In the genomic region with DNA sequence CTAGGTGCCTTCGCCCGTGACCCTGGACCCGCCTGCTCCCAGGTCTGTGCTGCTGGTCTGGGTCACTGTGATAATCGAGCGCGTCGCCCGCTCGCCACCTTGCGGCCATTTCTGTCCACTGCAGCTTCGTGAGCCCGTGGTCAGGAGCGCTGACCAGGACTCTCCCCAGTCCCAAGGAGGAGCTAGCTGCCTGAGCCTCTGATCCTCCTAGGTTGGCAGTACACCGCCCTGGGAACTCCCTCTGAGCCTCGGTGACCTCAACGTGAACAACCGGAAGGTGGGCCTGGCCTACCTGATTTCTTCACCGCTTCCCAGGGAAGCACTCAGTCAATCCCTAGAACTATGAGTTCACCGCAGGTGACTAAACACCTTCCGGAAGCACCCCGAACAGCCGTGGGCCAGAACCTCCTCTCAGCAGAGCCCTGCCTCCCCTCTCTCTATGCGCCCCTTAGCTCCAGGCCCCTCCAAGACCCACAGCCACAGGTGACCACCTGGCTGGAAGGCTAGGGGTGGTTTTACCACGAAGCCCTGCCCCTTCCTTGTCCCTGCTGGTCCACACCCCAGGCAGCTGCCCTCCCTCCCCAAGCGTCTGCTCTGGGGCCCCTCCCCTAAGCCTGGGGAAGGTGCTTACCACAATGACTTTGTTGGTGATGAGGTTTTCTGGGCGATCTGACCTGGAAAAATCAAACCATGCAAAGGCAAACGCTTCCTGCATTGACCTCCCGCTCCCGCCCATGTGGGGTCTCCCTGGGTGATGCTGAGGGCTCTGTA, we compare ENCODE assay signal across 8 cellular contexts. TPM values are rescaled to one million over a fixed set of nuclear protein-coding genes. Genes with fewer than 3 reads are reported as not detected.
A peak's percentile ranks its signal among the peaks of the same experiment; 100 is the strongest.
DNase-seq lines count a peak whose midpoint lies in the region; ATAC-seq and TF ChIP-seq lines count a peak whose summit lies in the region.

No MANE protein-coding gene starts in this region.

- 25 to 29% methylated on average over 29 of the region's 29 CpGs for WGBS in lung, 2 donors

- no peaks in the 10 kb centered on the region for H3K4me1 ChIP-seq in lung (ENCODE audit: control insufficient read depth in 2 of 2, insufficient read depth in 2 of 2, low read length in 2 of 2)

- TF ChIP-seq POLR2A in NB4 (IDR thresholded peaks at IDR 0.05; ENCODE audit: extremely low read depth, insufficient read length) = no peak

- H3K4me3 ChIP-seq in NB4 (ENCODE audit: low read depth, low read length) (no peak overlapping the region), lung (no peak overlapping the region)

- TF ChIP-seq CTCF in NB4 (IDR thresholded peaks at IDR 0.05; ENCODE audit: low read depth, low read length) (peak; percentile 69), lung (IDR thresholded peaks at IDR 0.05; ENCODE audit: control extremely low read depth, extremely low read depth) (peak; percentile 90)

- H3K9me3 ChIP-seq in lung (ENCODE audit: control insufficient read depth in 2 of 2, insufficient read depth in 1 of 2, low read length in 1 of 2) = no peaks in the 10 kb centered on the region

- ATAC-seq in lung (ENCODE audit: insufficient read depth, low FRiP score) (peak; percentile 81), HG03521 (IDR thresholded peaks at IDR 0.05; ENCODE audit: unreplicated experiment) (no peak)

- no peaks in the 10 kb centered on the region for H3K27me3 ChIP-seq in lung (ENCODE audit: control insufficient read depth, insufficient read depth)

- H3K36me3 ChIP-seq in lung (ENCODE audit: control insufficient read depth in 2 of 2, insufficient read depth in 2 of 2, low read length in 2 of 2) = no peaks in the 10 kb centered on the region

- H3K27ac ChIP-seq in lung (ENCODE audit: low read depth in 1 of 2, low read length in 1 of 2) = peak overlapping the region in 1 of 2 donors; percentile 45

- DNase-seq in DMS153 treated with DMSO at 0.1 percent for 48 hours (lab: John Stamatoyannopoulos, UW; ENCODE audit: unreplicated experiment) (peak; percentile 2), DMS153 (lab: John Stamatoyannopoulos, UW) (no peak), NB4 (ENCODE audit: low read depth) (peak; percentile 57), lung (ENCODE audit: low spot score) (peak; percentile 78)
- DNase-seq in activated CD4-positive, alpha-beta T cell treated with anti-CD3 and anti-CD28 coated beads for 48 hours = peak; percentile 58
- DNase-seq in effector CD8-positive, alpha-beta T cell (lab: John Stamatoyannopoulos, UW) = peak; percentile 15
- DNase-seq in stimulated activated CD8-positive, alpha-beta memory T cell treated with anti-CD3 and anti-CD28 coated beads, Interleukin-15, amount 100 ng/mL, for 48 hours (ENCODE audit: low read depth in 2 of 2) = peak; percentile 9 to 21

RNA-seq across cellular contexts. Expression of a gene that starts 9.7 kb away (rescaled TPM):
- under 1 TPM in 1 of 2 donors, not detected in 1; 0.15 TPM for total RNA-seq in lung
- polyA plus RNA-seq in lung = under 1 TPM; 0.12 to 0.31 TPM
